1 cellular context compared by ENCODE assay signal in the genomic region with DNA sequence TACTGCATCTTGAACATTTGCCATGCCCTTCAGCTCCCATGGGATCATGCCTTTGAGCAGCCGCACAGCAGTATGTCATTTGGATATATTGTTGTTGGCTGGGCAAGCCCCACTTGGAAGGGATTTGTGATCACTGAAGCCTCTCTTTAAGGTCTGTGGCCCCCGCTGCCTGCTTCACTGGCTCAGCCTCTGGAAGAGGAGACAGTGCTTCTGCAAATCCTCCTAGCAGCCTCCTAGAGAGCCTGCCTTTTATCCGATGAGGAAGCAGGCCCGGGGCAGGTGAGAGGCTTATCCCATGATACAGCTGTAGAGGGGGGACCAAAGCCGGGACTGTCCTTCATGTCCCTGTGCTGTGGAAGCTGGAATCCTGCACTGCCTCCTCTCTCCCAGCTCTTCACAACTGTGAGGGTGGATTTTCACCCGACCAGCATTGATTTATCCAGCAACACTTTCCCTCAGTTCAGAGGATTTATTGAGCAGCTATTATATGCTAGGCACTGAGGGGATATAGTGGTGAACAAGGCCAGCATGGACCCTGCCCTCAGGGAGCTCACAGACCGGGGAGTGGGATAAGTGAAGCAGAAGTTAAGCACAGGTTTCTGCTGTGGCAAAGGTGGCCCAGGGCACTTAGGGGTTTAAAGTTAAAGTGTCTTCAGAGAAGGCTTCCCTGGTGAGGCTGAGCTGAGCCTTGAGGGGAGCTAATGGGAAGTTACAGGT.
TF ChIP-seq lines count a peak whose summit lies in the region.

No MANE protein-coding gene starts in this region.

TF ChIP-seq in GM23338, 12 proteins besides CTCF, POLR2A, EP300 and RAD21:
- TF ChIP-seq ZNF331 (CRISPR knock-in tag; IDR thresholded peaks at IDR 0.05; ENCODE audit: low read depth) = no peak
- TF ChIP-seq ZNF114 (CRISPR knock-in tag; IDR thresholded peaks at IDR 0.05) = no peak
- no peak for TF ChIP-seq POLR2AphosphoS5 (IDR thresholded peaks at IDR 0.05; ENCODE audit: low read depth)
- no peak for TF ChIP-seq NANOG (IDR thresholded peaks at IDR 0.05; ENCODE audit: borderline replicate concordance)
